In genomic region chr12:48681416-48681737, GRCh38 we compare ENCODE assay signal across 8 cellular contexts. TPM values are rescaled to one million over a fixed set of nuclear protein-coding genes. Genes with fewer than 3 reads are reported as not detected.
DNase-seq lines count a peak whose midpoint lies in the region; ATAC-seq and TF ChIP-seq lines count a peak whose summit lies in the region.

No MANE protein-coding gene starts in this region.

- POLR2A ChIA-PET in activated CD8-positive, alpha-beta T cell treated with anti-CD3 and anti-CD28 coated beads for 36 hours (lab: Charles Lee), result interaction anchor here (0.7 to 3.8 kb wide), 10 partner anchors 9 to 848 kb away, joined by 3 to 41 read pairs (median 10); partner anchors contain the start of gene CCNT1

- TF ChIP-seq POLR2A in sigmoid colon (IDR thresholded peaks at IDR 0.05), result no peak

- peak overlapping the region; percentile 99 for H3K4me3 Mint-ChIP-seq in activated CD8-positive, alpha-beta T cell treated with anti-CD3 and anti-CD28 coated beads for 36 hours

- H3K36me3 ChIP-seq in H7 (replicated peaks; ENCODE audit: control insufficient read depth, insufficient read depth, low read length) (peaks cover 15% of the 10 kb centered on the region), heart right ventricle (peaks cover 0 to 43% (median 12%) of the 10 kb centered on the region in 9 donors), sigmoid colon (peaks cover 0 to 36% (median 10%) of the 10 kb centered on the region in 4 donors)

- 1% methylated on average over 13 of the region's 13 CpGs for WGBS in heart right ventricle, 2 donors
- 1 to 2% methylated on average over 13 of the region's 13 CpGs for WGBS in sigmoid colon, 2 donors

- H3K4me1 ChIP-seq in heart right ventricle (peaks cover 3 to 54% (median 49%) of the 10 kb centered on the region in 9 donors), sigmoid colon (peaks cover 0 to 55% (median 46%) of the 10 kb centered on the region in 4 donors)

- intact Hi-C loops in activated CD8-positive, alpha-beta T cell treated with anti-CD3 and anti-CD28 coated beads for 36 hours (cut with micrococcal nuclease), result no loop called here
- intact Hi-C loops in heart right ventricle (cut with DNase I) (loop anchor here in 1 of 10 donors (5.0 kb wide), 1 partner anchor 106 kb away; the partner anchor contains the start of gene ADCY6), sigmoid colon (cut with DNase I) (no loop called here)

- TF ChIP-seq CTCF in activated CD8-positive, alpha-beta T cell treated with anti-CD3 and anti-CD28 coated beads for 36 hours (IDR thresholded peaks at IDR 0.05), result no peak
- no peak for TF ChIP-seq CTCF in heart right ventricle (IDR thresholded peaks at IDR 0.05)
- TF ChIP-seq CTCF in sigmoid colon (IDR thresholded peaks at IDR 0.05), result no peak

- H3K27ac Mint-ChIP-seq in activated CD8-positive, alpha-beta T cell treated with anti-CD3 and anti-CD28 coated beads for 36 hours, result peak overlapping the region; percentile 96

- DNase-seq in AG08395 (ENCODE audit: low spot score) (peak; percentile 26), H7 (peak; percentile 45), heart right ventricle (no peak), sigmoid colon (no peak), foreskin melanocyte (no peak), NCI-H345 (lab: John Stamatoyannopoulos, UW) (no peak)
- DNase-seq in activated CD8-positive, alpha-beta T cell treated with anti-CD3 and anti-CD28 coated beads for 36 hours, result no peak

- H3K9me3 ChIP-seq in heart right ventricle, result no peaks in the 10 kb centered on the region
- H3K9me3 ChIP-seq in sigmoid colon, result no peaks in the 10 kb centered on the region

- H3K27ac ChIP-seq in heart right ventricle, result peak overlapping the region in 9 of 10 donors; percentile 89 to 99 (median 95)
- peak overlapping the region; percentile 85 to 96 (median 92) for H3K27ac ChIP-seq in sigmoid colon

- H3K27me3 ChIP-seq in H7 (ENCODE audit: control insufficient read depth, insufficient read depth, low read length) (no peaks in the 10 kb centered on the region; the same call in 1 of the 2 replicates), heart right ventricle (no peaks in the 10 kb centered on the region), sigmoid colon (no peaks in the 10 kb centered on the region)

- CTCF ChIA-PET in activated CD8-positive, alpha-beta T cell treated with anti-CD3 and anti-CD28 coated beads for 36 hours (lab: Charles Lee), result interaction anchor here (0.6 to 1.5 kb wide), 4 partner anchors 28 to 1474 kb away, joined by 3 read pairs; no protein-coding TSS in a partner anchor

- peaks cover 47% of the 10 kb centered on the region for H3K4me1 Mint-ChIP-seq in activated CD8-positive, alpha-beta T cell treated with anti-CD3 and anti-CD28 coated beads for 36 hours (ENCODE audit: low read depth)

- H3K4me3 ChIP-seq in H7 (ENCODE audit: insufficient read depth, low read depth, low read length) (peak overlapping the region; percentile 95), heart right ventricle (peak overlapping the region; percentile 72 to 98 (median 86)), sigmoid colon (peak overlapping the region; percentile 64 to 89 (median 79))

- no peaks in the 10 kb centered on the region for H3K9me3 Mint-ChIP-seq in activated CD8-positive, alpha-beta T cell treated with anti-CD3 and anti-CD28 coated beads for 36 hours

- no peaks in the 10 kb centered on the region for H3K27me3 Mint-ChIP-seq in activated CD8-positive, alpha-beta T cell treated with anti-CD3 and anti-CD28 coated beads for 36 hours

- no peak for ATAC-seq in activated CD8-positive, alpha-beta T cell treated with anti-CD3 and anti-CD28 coated beads for 36 hours
- ATAC-seq in heart right ventricle (peak in 5 of 8 donors; percentile 0 to 4 (median 2)), GM19035 (IDR thresholded peaks at IDR 0.05; ENCODE audit: unreplicated experiment) (no peak)

- peaks cover 45% of the 10 kb centered on the region for H3K36me3 Mint-ChIP-seq in activated CD8-positive, alpha-beta T cell treated with anti-CD3 and anti-CD28 coated beads for 36 hours (ENCODE audit: low read depth)

- no peak for TF ChIP-seq EP300 in sigmoid colon (IDR thresholded peaks at IDR 0.05)

RNA-seq across cellular contexts. Expression of gene KANSL2, which starts 0.7 kb away (rescaled TPM):
- 41.2 and 41.4 TPM in 2 replicates for total RNA-seq in H7 (2014; rRNA removed; shearing (Covaris generic))
- 10 to 100 TPM; 45.9 to 47.3 TPM for total RNA-seq in activated CD8-positive, alpha-beta T cell treated with anti-CD3 and anti-CD28 coated beads for 36 hours
- 10 to 100 TPM; 17.3 to 30.7 (median 20.7) TPM for total RNA-seq in heart right ventricle
- polyA plus RNA-seq in heart right ventricle, result 10 to 100 TPM; 24.2 to 36.4 TPM
- total RNA-seq in sigmoid colon, result 10 to 100 TPM; 28.2 to 63.0 (median 37.0) TPM
- 10 to 100 TPM; 13.2 to 26.2 (median 14.8) TPM for polyA plus RNA-seq in sigmoid colon

RNA-seq across cellular contexts. Expression of gene CCNT1, which starts 35.1 kb away (rescaled TPM):
- 25.6 and 37.4 TPM in 2 replicates for total RNA-seq in H7 (2014; rRNA removed; shearing (Covaris generic))
- 10 to 100 TPM; 68.7 to 73.8 TPM for total RNA-seq in activated CD8-positive, alpha-beta T cell treated with anti-CD3 and anti-CD28 coated beads for 36 hours
- total RNA-seq in heart right ventricle (10 to 100 TPM; 17.6 to 27.2 (median 23.0) TPM), sigmoid colon (10 to 100 TPM; 20.7 to 29.2 (median 23.9) TPM)
- polyA plus RNA-seq in heart right ventricle (1 to 10 TPM; 2.7 to 4.0 TPM), sigmoid colon (1 to 10 TPM; 3.0 to 7.9 (median 3.7) TPM)

Comparison
In these comparisons a context has a peak if more than half of its experiments do, and no peak if none do; other contexts are left out.
1. DNase-seq: peak in AG08395 (single experiment) and H7 (single experiment); none in activated CD8-positive, alpha-beta T cell treated with anti-CD3 and anti-CD28 coated beads for 36 hours (single experiment), heart right ventricle (0 of 2), sigmoid colon (single experiment), foreskin melanocyte (single experiment) and NCI-H345 (single experiment).
2. ATAC-seq: peak in heart right ventricle (5 of 8); none in activated CD8-positive, alpha-beta T cell treated with anti-CD3 and anti-CD28 coated beads for 36 hours (single experiment) and GM19035 (single experiment).
3. Peak in every context shown above with its lines, with median percentiles within 50 percentile points of each other: H3K4me3 ChIP-seq.